Comparison of ENCODE assay signal across 19 cellular contexts in the genomic region with DNA sequence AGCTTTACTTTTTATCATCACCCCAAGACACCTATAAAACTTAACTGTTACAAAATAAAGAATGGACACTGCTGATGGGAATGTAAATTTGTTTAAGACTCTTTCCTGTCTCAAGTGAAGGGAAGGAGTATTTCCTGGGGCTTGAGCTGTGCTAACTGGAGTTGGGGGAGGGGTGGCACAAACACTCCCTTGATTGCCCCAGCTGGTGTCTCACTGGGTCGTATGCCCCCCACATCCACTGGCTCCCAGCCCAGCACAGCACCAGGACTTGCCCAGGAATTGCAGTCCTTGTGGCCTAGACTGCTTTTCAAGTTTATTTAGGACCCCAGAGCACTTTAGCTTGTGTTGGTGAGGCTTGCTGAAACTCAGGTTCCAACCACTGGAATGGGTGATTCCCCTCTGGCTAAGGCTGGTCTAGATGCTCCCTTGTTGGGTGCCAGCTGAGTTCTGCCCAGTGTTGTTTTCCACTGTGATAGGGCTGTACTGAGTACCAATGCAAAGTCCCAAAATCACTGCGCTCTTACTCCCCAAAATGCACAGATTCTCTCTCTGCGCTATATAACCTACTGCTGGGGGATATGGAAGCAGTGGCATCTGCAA. TPM values are rescaled to one million over a fixed set of nuclear protein-coding genes. Genes with fewer than 3 reads are reported as not detected.
DNase-seq lines count a peak whose midpoint lies in the region; TF ChIP-seq lines count a peak whose summit lies in the region.
"Had no signal": no experiment of that assay in that cellular context is flagged by ENCODE, and none has a peak within 500 bp of the region (broad histone marks: within the 10 kb centered on the region; RNA-seq: fewer than 3 reads in every experiment).

No MANE protein-coding gene starts in this region.

- DNase-seq in ELF-1 (ENCODE audit: low read depth, low spot score), result peak; percentile 19
- peak; percentile 52 for DNase-seq in NCI-H69 (lab: John Stamatoyannopoulos, UW)
- DNase-seq in NK-92 treated with Interleukin-12 subunit alpha and Interleukin-12 subunit beta, amount 100 ng/mL, for 24 hours (lab: John Stamatoyannopoulos, UW), result no peak
- no peak for DNase-seq in H4 (ENCODE audit: low spot score)
- DNase-seq in tibial artery, result no peak
- no peak for DNase-seq in CD1c-positive myeloid dendritic cell (ENCODE audit: extremely low spot score)
- DNase-seq: CD4-positive, CD25-positive, alpha-beta regulatory T cell; DMS79 treated with DMSO at 0.1 percent for 48 hours; HCEC 1CT; Karpas-422; NCI-H1694 treated with DMSO at 0.1 percent for 48 hours; NCI-H2081 treated with DMSO at 0.1 percent for 48 hours; NCI-H2171 treated with DMSO at 0.1 percent for 48 hours; NCI-H524 treated with DMSO at 0.1 percent for 48 hours; SHP77 treated with DMSO at 0.1 percent for 48 hours had no signal

- no peak for TF ChIP-seq CTCF in tibial artery (IDR thresholded peaks at IDR 0.05)

- no peaks in the 10 kb centered on the region for H4K20me1 ChIP-seq in BLaER1

- no peaks in the 10 kb centered on the region for H3K36me3 ChIP-seq in BLaER1
- H3K36me3 ChIP-seq in iPS-20b (ENCODE audit: insufficient read depth, low read depth, low read length), result no peaks in the 10 kb centered on the region
- peaks cover 0 to 6% (median 0%) of the 10 kb centered on the region in 3 donors for H3K36me3 ChIP-seq in tibial artery

- intact Hi-C loops in tibial artery (cut with DNase I; ENCODE audit: low total_unique reads), result no loop called here

- H3K27me3 ChIP-seq in BLaER1 (no peaks in the 10 kb centered on the region), iPS-20b (ENCODE audit: insufficient read depth, low read length) (no peaks in the 10 kb centered on the region), tibial artery (no peaks in the 10 kb centered on the region)

- H3K9ac ChIP-seq in BLaER1, result no peak overlapping the region
- no peak overlapping the region for H3K9ac ChIP-seq in iPS-20b (ENCODE audit: low read depth, low read length)

- H3K4me1 ChIP-seq in BLaER1, result peaks cover 9% of the 10 kb centered on the region; the same call in 1 of the 2 replicates
- peaks cover 16% of the 10 kb centered on the region; the same call in 1 of the 2 replicates for H3K4me1 ChIP-seq in iPS-20b (ENCODE audit: insufficient read depth, low read length)
- H3K4me1 ChIP-seq in tibial artery, result no peaks in the 10 kb centered on the region

- H3K9me3 ChIP-seq in BLaER1, result no peaks in the 10 kb centered on the region
- H3K9me3 ChIP-seq in iPS-20b (ENCODE audit: insufficient read depth, low read depth, low read length), result no peaks in the 10 kb centered on the region
- H3K9me3 ChIP-seq in tibial artery, result no peaks in the 10 kb centered on the region

- H3K4me2 ChIP-seq in BLaER1, result 0 out of 2 replicates have a peak overlapping the region, but pooled peaks have one; percentile 21

- no peak overlapping the region for H3K4me3 ChIP-seq in BLaER1
- no peak overlapping the region; the same call in 1 of the 2 replicates for H3K4me3 ChIP-seq in iPS-20b (ENCODE audit: low read length)
- H3K4me3 ChIP-seq in tibial artery, result no peak overlapping the region
- H3K4me3 ChIP-seq: SK-N-MC had no signal

- H3K27ac ChIP-seq in BLaER1, result no peak overlapping the region
- peak overlapping the region; percentile 6 for H3K27ac ChIP-seq in iPS-20b (ENCODE audit: low read length)
- no peak overlapping the region for H3K27ac ChIP-seq in tibial artery
- H3K27ac ChIP-seq: RWPE1, SK-N-MC had no signal

RNA-seq across cellular contexts. Expression of gene DR1, which starts 49.1 kb away (rescaled TPM):
- 24.9 and 27.7 TPM in 2 replicates for total RNA-seq in H4 (2014; rRNA removed; shearing (Covaris generic))

Comparison
In these comparisons a context has a peak if more than half of its experiments do, and no peak if none do; other contexts are left out.
1. DNase-seq: peak in ELF-1 (single experiment) and NCI-H69 (single experiment); none in NK-92 treated with Interleukin-12 subunit alpha and Interleukin-12 subunit beta, amount 100 ng/mL, for 24 hours (single experiment), H4 (single experiment), tibial artery (0 of 2) and CD1c-positive myeloid dendritic cell (single experiment).